ENCODE assay signal across 9 cellular contexts in the genomic region with DNA sequence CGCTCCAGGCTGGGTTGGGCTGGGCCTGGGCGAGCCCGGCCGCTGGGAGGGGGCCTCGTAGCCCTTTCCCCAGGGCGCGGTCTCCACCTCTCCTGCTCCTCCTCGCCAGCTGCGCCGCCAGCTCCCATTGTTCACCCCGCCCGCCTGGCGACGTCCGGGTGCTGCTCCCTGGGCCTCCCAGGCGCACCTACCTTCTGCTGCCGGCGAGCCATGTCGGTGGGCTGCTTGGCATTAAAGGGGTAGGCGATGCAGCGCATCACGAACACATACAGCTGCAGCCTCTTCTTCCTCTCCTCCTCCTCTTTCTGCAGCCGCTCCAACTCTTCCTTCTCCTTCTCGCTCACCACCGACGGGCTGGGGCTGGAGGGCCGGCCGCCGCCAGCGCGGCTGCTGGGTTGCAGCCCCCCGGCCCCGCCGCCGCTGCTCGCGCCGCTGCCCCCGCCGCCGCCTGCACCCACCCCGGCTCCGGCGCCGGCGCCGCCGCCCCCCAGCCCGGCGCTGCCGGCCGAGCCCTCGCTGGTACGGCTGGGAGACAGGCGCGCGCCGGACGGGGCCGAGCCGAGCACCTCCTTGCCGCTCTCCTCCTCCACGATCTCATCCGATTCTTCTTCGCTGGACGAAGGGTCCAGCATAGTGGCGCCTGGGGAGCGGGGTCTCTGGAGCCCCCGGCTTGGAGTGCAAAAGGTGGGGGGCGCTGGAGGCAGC. TPM values are rescaled to one million over a fixed set of nuclear protein-coding genes. Genes with fewer than 3 reads are reported as not detected.
DNase-seq lines count a peak whose midpoint lies in the region; ATAC-seq and TF ChIP-seq lines count a peak whose summit lies in the region.
"Had no signal": no experiment of that assay in that cellular context is flagged by ENCODE, and none has a peak within 500 bp of the region (broad histone marks: within the 10 kb centered on the region; RNA-seq: fewer than 3 reads in every experiment).

No MANE protein-coding gene starts in this region.

- WGBS in IMR-90 (ENCODE audit: extremely low coverage in 2 of 2, insufficient read length in 1 of 2), 2 experiments, result 0% methylated on average over 10 of the region's 70 CpGs; no CpG with 5 or more reads in 1 of the 2 experiments
- 0% methylated on average over 16 to 43 of the region's 70 CpGs for WGBS in mesodermal cell (ENCODE audit: insufficient coverage in 2 of 2), 2 experiments

- no peaks in the 10 kb centered on the region for H3K9me3 ChIP-seq in A673 (ENCODE audit: low read depth, low read length, poor library complexity, severe bottlenecking)
- peaks cover 4% of the 10 kb centered on the region; the same call in 1 of the 2 replicates for H3K9me3 ChIP-seq in IMR-90 (ENCODE audit: control insufficient read depth, insufficient read depth, low read length)
- H3K9me3 ChIP-seq in mesodermal cell (ENCODE audit: control insufficient read depth, low read length), result no peaks in the 10 kb centered on the region

- intact Hi-C loops in A673 (cut with micrococcal nuclease; ENCODE audit: unreplicated experiment), result no loop called here
- intact Hi-C loops in IMR-90 (cut with micrococcal nuclease), result no loop called here

- H3K4ac ChIP-seq in IMR-90 (ENCODE audit: low read depth, low read length), result no peak overlapping the region

- H2AK5ac ChIP-seq in IMR-90 (ENCODE audit: low read depth, low read length), result no peak overlapping the region

- H3K79me1 ChIP-seq in IMR-90 (ENCODE audit: low read depth in 1 of 2, low read length in 2 of 2), result no peaks in the 10 kb centered on the region

- in situ Hi-C loops in IMR-90 (cut with MboI; ENCODE audit: low sequenced_read_pairs), result no loop called here

- H3K27ac ChIP-seq in A673 (ENCODE audit: low read depth, low read length, poor library complexity, severe bottlenecking), result no peak overlapping the region
- no peak overlapping the region for H3K27ac ChIP-seq in IMR-90 (ENCODE audit: insufficient read depth, low read length)
- H3K27ac ChIP-seq in mesodermal cell (ENCODE audit: low read depth, low read length, severe bottlenecking), result peak overlapping the region; percentile 39

- no peak overlapping the region for H3K18ac ChIP-seq in IMR-90 (ENCODE audit: low read depth, low read length)

- H3K4me3 ChIP-seq in A673 (ENCODE audit: low read depth, low read length, poor library complexity, severe bottlenecking) (peak overlapping the region; percentile 19), IMR-90 (ENCODE audit: insufficient read depth, low read depth, low read length) (no peak overlapping the region), mesodermal cell (ENCODE audit: extremely low read depth, insufficient read depth, low read length, poor library complexity, severe bottlenecking) (peak overlapping the region; percentile 50)

- POLR2A ChIA-PET in A673 (lab: Charles Lee; ENCODE audit: low non-redundant PET) (no interaction called here), IMR-90 (lab: Charles Lee; ENCODE audit: unreplicated experiment) (no interaction called here)

- TF ChIP-seq RAD21 in IMR-90 (IDR thresholded peaks at IDR 0.05; ENCODE audit: low read length), result no peak

- H2BK20ac ChIP-seq in IMR-90 (ENCODE audit: low read depth, low read length), result no peak overlapping the region

- dilution Hi-C loops in IMR-90 (cut with HindIII; ENCODE audit: low sequenced_read_pairs, unreplicated experiment), result no loop called here

- H3K23ac ChIP-seq in IMR-90 (ENCODE audit: low read depth, low read length), result no peak overlapping the region

- peak overlapping the region; percentile 21 for H2AFZ ChIP-seq in IMR-90 (replicated peaks; ENCODE audit: low read length, poor library complexity)

- no peak overlapping the region for H2BK15ac ChIP-seq in IMR-90 (ENCODE audit: low read depth, low read length)

- no peak for ATAC-seq in IMR-90 (ENCODE audit: low read depth)
- no peak for ATAC-seq in HG02588 (IDR thresholded peaks at IDR 0.05; ENCODE audit: unreplicated experiment)
- no peak for ATAC-seq in HG02610 (IDR thresholded peaks at IDR 0.05; ENCODE audit: unreplicated experiment)

- H3K9ac ChIP-seq in IMR-90 (ENCODE audit: low read depth, low read length), result no peak overlapping the region

- no peak overlapping the region for H4K91ac ChIP-seq in IMR-90 (ENCODE audit: insufficient read depth, low read depth, low read length)

- TF ChIP-seq POLR2A in IMR-90 (IDR thresholded peaks at IDR 0.05; ENCODE audit: low read depth, low read length), result no peak

- no peak overlapping the region for H3K4me2 ChIP-seq in IMR-90 (ENCODE audit: low read depth, low read length)

- H3K36me3 ChIP-seq in A673 (ENCODE audit: insufficient read depth, low read length, poor library complexity, severe bottlenecking) (no peaks in the 10 kb centered on the region), IMR-90 (ENCODE audit: control insufficient read depth, insufficient read depth, low read length) (no peaks in the 10 kb centered on the region), mesodermal cell (ENCODE audit: control insufficient read depth, insufficient read depth, low read length) (no peaks in the 10 kb centered on the region)

- TF ChIP-seq CTCF in A673 (conservative IDR thresholded peaks at IDR 0.05; ENCODE audit: low read depth, low read length) (no peak), IMR-90 (conservative IDR thresholded peaks at IDR 0.05; ENCODE audit: low read depth, low read length) (no peak)

- no peak overlapping the region for H4K5ac ChIP-seq in IMR-90 (ENCODE audit: low read depth, low read length)

- H3K27me3 ChIP-seq in A673 (replicated peaks; ENCODE audit: insufficient read depth, low read depth, low read length, poor library complexity), result peaks cover 77% of the 10 kb centered on the region
- H3K27me3 ChIP-seq in IMR-90 (ENCODE audit: control insufficient read depth, insufficient read depth, low read length), result peaks cover 11% of the 10 kb centered on the region

- H3K56ac ChIP-seq in IMR-90 (ENCODE audit: extremely low read depth, insufficient read depth, low read length), result no peak overlapping the region

- CTCF ChIA-PET in A673 (lab: Charles Lee), result no interaction called here
- CTCF ChIA-PET in IMR-90 (lab: Yijun Ruan, JAX), result no interaction called here

- H4K20me1 ChIP-seq in IMR-90 (ENCODE audit: insufficient read depth, low read length), result no peaks in the 10 kb centered on the region

- DNase-seq in A673 (ENCODE audit: low spot score) (no peak), IMR-90 (no peak), cerebellum (ENCODE audit: low spot score) (peak; percentile 25)
- no peak for DNase-seq in stimulated activated naive CD4-positive, alpha-beta T cell (lab: John Stamatoyannopoulos, UW)
- no peak for DNase-seq in activated effector memory CD4-positive, alpha-beta T cell treated with Interleukin-2 at 50 U/mL for 16 hours

- H2AK9ac ChIP-seq in IMR-90 (replicated peaks; ENCODE audit: low read depth, low read length, poor library complexity), result no peak overlapping the region

- H3K4me1 ChIP-seq in A673 (ENCODE audit: insufficient read depth, low read length, poor library complexity, severe bottlenecking) (no peaks in the 10 kb centered on the region), IMR-90 (ENCODE audit: control insufficient read depth, insufficient read depth, low read length) (no peaks in the 10 kb centered on the region), mesodermal cell (ENCODE audit: control insufficient read depth, insufficient read depth, low read length, poor library complexity, severe bottlenecking) (peaks cover 4% of the 10 kb centered on the region)

- no TSS peak for BruUV-seq in A673 (replicated peaks; lab: Mats Ljungman, UMichigan)
- BruUV-seq in IMR-90 (replicated peaks; lab: Mats Ljungman, UMichigan), result no TSS peak

- no peak overlapping the region for H2BK120ac ChIP-seq in IMR-90 (ENCODE audit: low read depth, low read length)

- H3K9me1 ChIP-seq in IMR-90 (ENCODE audit: insufficient read depth, low read length), result no peaks in the 10 kb centered on the region

- H2BK5ac ChIP-seq in IMR-90 (ENCODE audit: low read depth, low read length, poor library complexity, severe bottlenecking), result no peak overlapping the region

- no peak overlapping the region for H3K14ac ChIP-seq in IMR-90 (replicated peaks; ENCODE audit: low read depth, low read length)

- no peak overlapping the region for H4K8ac ChIP-seq in IMR-90 (ENCODE audit: low read depth in 2 of 2, low read length in 2 of 2)

TF ChIP-seq in IMR-90, 13 proteins besides CTCF, POLR2A, EP300 and RAD21:
- no peak for TF ChIP-seq MXI1 (IDR thresholded peaks at IDR 0.05; ENCODE audit: borderline replicate concordance, low read depth, low read length)
- TF ChIP-seq SMC3 (IDR thresholded peaks at IDR 0.05; ENCODE audit: low read depth, low read length), result no peak
- TF ChIP-seq RFX5 (IDR thresholded peaks at IDR 0.05; ENCODE audit: low read depth, low read length), result no peak
- TF ChIP-seq, protein P1, sequence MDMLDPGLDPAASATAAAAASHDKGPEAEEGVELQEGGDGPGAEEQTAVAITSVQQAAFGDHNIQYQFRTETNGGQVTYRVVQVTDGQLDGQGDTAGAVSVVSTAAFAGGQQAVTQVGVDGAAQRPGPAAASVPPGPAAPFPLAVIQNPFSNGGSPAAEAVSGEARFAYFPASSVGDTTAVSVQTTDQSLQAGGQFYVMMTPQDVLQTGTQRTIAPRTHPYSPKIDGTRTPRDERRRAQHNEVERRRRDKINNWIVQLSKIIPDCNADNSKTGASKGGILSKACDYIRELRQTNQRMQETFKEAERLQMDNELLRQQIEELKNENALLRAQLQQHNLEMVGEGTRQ (IDR thresholded peaks at IDR 0.05; ENCODE audit: low read depth, low read length), result no peak
- no peak for TF ChIP-seq MAZ (IDR thresholded peaks at IDR 0.05; ENCODE audit: borderline replicate concordance, low read depth, low read length)
- TF ChIP-seq RCOR1 (IDR thresholded peaks at IDR 0.05; ENCODE audit: insufficient replicate concordance, low read length), result no peak
- TF ChIP-seq, protein P2, sequence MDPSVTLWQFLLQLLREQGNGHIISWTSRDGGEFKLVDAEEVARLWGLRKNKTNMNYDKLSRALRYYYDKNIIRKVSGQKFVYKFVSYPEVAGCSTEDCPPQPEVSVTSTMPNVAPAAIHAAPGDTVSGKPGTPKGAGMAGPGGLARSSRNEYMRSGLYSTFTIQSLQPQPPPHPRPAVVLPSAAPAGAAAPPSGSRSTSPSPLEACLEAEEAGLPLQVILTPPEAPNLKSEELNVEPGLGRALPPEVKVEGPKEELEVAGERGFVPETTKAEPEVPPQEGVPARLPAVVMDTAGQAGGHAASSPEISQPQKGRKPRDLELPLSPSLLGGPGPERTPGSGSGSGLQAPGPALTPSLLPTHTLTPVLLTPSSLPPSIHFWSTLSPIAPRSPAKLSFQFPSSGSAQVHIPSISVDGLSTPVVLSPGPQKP (IDR thresholded peaks at IDR 0.05; ENCODE audit: borderline replicate concordance, low read depth, low read length), result no peak
- TF ChIP-seq CHD1 (IDR thresholded peaks at IDR 0.05; ENCODE audit: low read depth, low read length), result no peak
TF ChIP-seq in IMR-90: peak in this region for 0.

RNA-seq across cellular contexts. Expression of a gene that starts 0.7 kb away (rescaled TPM):
- not detected in 2 replicates for total RNA-seq in A673 (2021)
- total RNA-seq in IMR-90 (2012; rRNA removed), result not detected in 2 replicates
- not detected in 2 replicates for polyA plus RNA-seq in IMR-90 (2012; rRNA removed)
- polyA plus RNA-seq in IMR-90 (2012; cell fraction: cytosol; rRNA removed), result not detected in 2 replicates
- not detected in 2 replicates for polyA plus RNA-seq in IMR-90 (2012; cell fraction: nucleus; rRNA removed; ENCODE audit: low replicate concordance)
- total RNA-seq in cerebellum, result 187 TPM
- 3.8 TPM for polyA plus RNA-seq in mesodermal cell (2013, experiment 1 of 2)
- 4.4 TPM for polyA plus RNA-seq in mesodermal cell (2013, experiment 2 of 2)
- total RNA-seq: glomerular endothelial cell had no signal

Comparison
In these comparisons a context has a peak if more than half of its experiments do, and no peak if none do; other contexts are left out.
1. RNA of a gene that starts 0.7 kb away (total RNA-seq): 187 TPM in cerebellum (single experiment); not detected in A673 and not detected in IMR-90; every median in the first group is over 100 times any median in the second.